8 cellular contexts compared by ENCODE assay signal in genomic region chr5:83076742-83077661, GRCh38. TPM values are rescaled to one million over a fixed set of nuclear protein-coding genes. Genes with fewer than 3 reads are reported as not detected.
A peak's percentile ranks its signal among the peaks of the same experiment; 100 is the strongest.
DNase-seq lines count a peak whose midpoint lies in the region; ATAC-seq and TF ChIP-seq lines count a peak whose summit lies in the region.

A gene with protein sequence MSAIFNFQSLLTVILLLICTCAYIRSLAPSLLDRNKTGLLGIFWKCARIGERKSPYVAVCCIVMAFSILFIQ (minus strand): TSS chr5:83077394. CDS start chr5:83077323, 71 bp downstream.
XRCC4 (plus strand) TSS chr5:83077547; CDS start chr5:83104920, 27,373 bp downstream.

- H3K27ac ChIP-seq in colonic mucosa (peak within 1 kb of the TSS; percentile 78), layer of hippocampus (ENCODE audit: low read depth, low read length) (peak within 1 kb of the TSS; percentile 58)

- no peak for TF ChIP-seq CTCF in BJ (IDR thresholded peaks at IDR 0.05; ENCODE audit: insufficient read depth, low read depth, low read length)
- no peak for TF ChIP-seq CTCF in colonic mucosa (IDR thresholded peaks at IDR 0.05)

- H3K27ac Mint-ChIP-seq in activated CD4-positive, alpha-beta T cell treated with anti-CD3 and anti-CD28 coated beads, Interleukin-2, amount 10 ng/mL, durations not matched to agents 24 days and 14 days = peak within 1 kb of the TSS; percentile 98

- ATAC-seq in GM19324 (IDR thresholded peaks at IDR 0.05; ENCODE audit: low FRiP score, unreplicated experiment) (peak; percentile 99), HG03469 (IDR thresholded peaks at IDR 0.05; ENCODE audit: unreplicated experiment) (peak; percentile 98)

- POLR2A ChIA-PET in BJ (lab: Charles Lee) = interaction anchor here (0.6 to 1.0 kb wide), 4 partner anchors 12 to 750 kb away, joined by 3 to 5 read pairs (median 3); no protein-coding TSS in a partner anchor

- H3K4me3 ChIP-seq in BJ (ENCODE audit: low read depth, low read length) (peak within 1 kb of the TSS; percentile 93), colonic mucosa (peak within 1 kb of the TSS; percentile 84)

- peak within 1 kb of the TSS; percentile 97 for H3K4me3 Mint-ChIP-seq in activated CD4-positive, alpha-beta T cell treated with anti-CD3 and anti-CD28 coated beads, Interleukin-2, amount 10 ng/mL, durations not matched to agents 24 days and 14 days

- intact Hi-C loops in activated CD4-positive, alpha-beta T cell treated with anti-CD3 and anti-CD28 coated beads, Interleukin-2, amount 10 ng/mL, durations not matched to agents 24 days and 14 days (cut with micrococcal nuclease) = loop anchor here (1.0 to 10.0 kb wide), 5 partner anchors 395 to 1102 kb away; partner anchors contain the start of genes ATG10, RPS23 and VCAN
- intact Hi-C loops in colonic mucosa (cut with DNase I) = no loop called here

- no peaks in the 10 kb centered on the region for H3K27me3 ChIP-seq in BJ (ENCODE audit: control insufficient read depth, insufficient read depth, low read length)
- H3K27me3 ChIP-seq in colonic mucosa = no peaks in the 10 kb centered on the region
- H3K27me3 ChIP-seq in layer of hippocampus (ENCODE audit: control insufficient read depth, insufficient read depth, low read length) = no peaks in the 10 kb centered on the region

- peaks cover 24% of the 10 kb centered on the region for H3K36me3 Mint-ChIP-seq in activated CD4-positive, alpha-beta T cell treated with anti-CD3 and anti-CD28 coated beads, Interleukin-2, amount 10 ng/mL, durations not matched to agents 24 days and 14 days (ENCODE audit: low read depth)

- peak within 1 kb of the TSS; percentile 83 to 84 for H3K9ac ChIP-seq in colonic mucosa (ENCODE audit: low read depth in 2 of 2, low read length in 2 of 2)

- H3K9me3 Mint-ChIP-seq in activated CD4-positive, alpha-beta T cell treated with anti-CD3 and anti-CD28 coated beads, Interleukin-2, amount 10 ng/mL, durations not matched to agents 24 days and 14 days = peaks cover 4% of the 10 kb centered on the region

- no peaks in the 10 kb centered on the region for H3K27me3 Mint-ChIP-seq in activated CD4-positive, alpha-beta T cell treated with anti-CD3 and anti-CD28 coated beads, Interleukin-2, amount 10 ng/mL, durations not matched to agents 24 days and 14 days

- peak; percentile 96 for DNase-seq in BJ (ENCODE audit: low read depth)
- DNase-seq in NCI-H526 treated with DMSO at 0.1 percent for 48 hours (lab: John Stamatoyannopoulos, UW) = peak; percentile 96
- DNase-seq in activated CD4-positive, alpha-beta T cell treated with anti-CD3 and anti-CD28 coated beads, Interleukin-2, amount 10 ng/mL, durations not matched to agents 24 days and 14 days = peak; percentile 98
- DNase-seq in colonic mucosa = peak; percentile 98
- peak; percentile 76 to 82 for DNase-seq in stimulated activated CD4-positive, alpha-beta T cell treated with anti-CD3 and anti-CD28 coated beads, Interleukin-1b, Interleukin-23, amount 100 ng/mL, for 4 hours (ENCODE audit: low read depth in 2 of 2)

- H3K4me1 ChIP-seq in colonic mucosa = no peaks in the 10 kb centered on the region

- H3K9me3 ChIP-seq in colonic mucosa = no peaks in the 10 kb centered on the region

- H3K36me3 ChIP-seq in BJ (ENCODE audit: control insufficient read depth, insufficient read depth, low read length) (no peaks in the 10 kb centered on the region), colonic mucosa (no peaks in the 10 kb centered on the region)

- CTCF ChIA-PET in BJ (lab: Yijun Ruan, JAX) = interaction anchor here (1.4 kb wide), 1 partner anchor 8 kb away, joined by 3 read pairs; no protein-coding TSS in a partner anchor

- peaks cover 35% of the 10 kb centered on the region for H3K4me1 Mint-ChIP-seq in activated CD4-positive, alpha-beta T cell treated with anti-CD3 and anti-CD28 coated beads, Interleukin-2, amount 10 ng/mL, durations not matched to agents 24 days and 14 days

RNA-seq across cellular contexts. Expression of the first gene that starts in this region (rescaled TPM):
- polyA plus RNA-seq in BJ (2011; rRNA removed) = 23.5 and 62.5 TPM in 2 replicates
- polyA minus RNA-seq in BJ (2011; rRNA and poly(A)+ RNA removed) = 12.8 and 15.1 TPM in 2 replicates
- total RNA-seq in activated CD4-positive, alpha-beta T cell treated with anti-CD3 and anti-CD28 coated beads, Interleukin-2, amount 10 ng/mL, durations not matched to agents 24 days and 14 days = 82.0 and 87.4 TPM in 2 replicates
- total RNA-seq in colonic mucosa = 100 to 1,000 TPM in 1 of 2 donors, 10 to 100 TPM in 1; 89.4 to 114 TPM

RNA-seq across cellular contexts. Expression of gene XRCC4, which starts in this region (rescaled TPM):
- polyA plus RNA-seq in BJ (2011; rRNA removed) = 1.6 and 4.2 TPM in 2 replicates
- 0.71 and 1.1 TPM in 2 replicates for polyA minus RNA-seq in BJ (2011; rRNA and poly(A)+ RNA removed)
- 11.4 and 11.6 TPM in 2 replicates for total RNA-seq in activated CD4-positive, alpha-beta T cell treated with anti-CD3 and anti-CD28 coated beads, Interleukin-2, amount 10 ng/mL, durations not matched to agents 24 days and 14 days
- total RNA-seq in colonic mucosa = 1 to 10 TPM; 5.7 to 8.7 TPM

Comparison
In these comparisons a context has a peak if more than half of its experiments do, and no peak if none do; other contexts are left out.
1. Peak in every context shown above with its lines: DNase-seq, ATAC-seq, H3K4me3 ChIP-seq and H3K27ac ChIP-seq.